Comparison of ENCODE assay signal across 24 cellular contexts in genomic region chr20:56501116-56501515, GRCh38. TPM values are rescaled to one million over a fixed set of nuclear protein-coding genes. Genes with fewer than 3 reads are reported as not detected.
DNase-seq lines count a peak whose midpoint lies in the region; ATAC-seq, FAIRE-seq and TF ChIP-seq lines count a peak whose summit lies in the region.
"Had no signal": no experiment of that assay in that cellular context is flagged by ENCODE, and none has a peak within 500 bp of the region (broad histone marks: within the 10 kb centered on the region; RNA-seq: fewer than 3 reads in every experiment).

No MANE protein-coding gene starts in this region.

- no peak for TF ChIP-seq EP300 in A549 (IDR thresholded peaks at IDR 0.05)

- no peaks in the 10 kb centered on the region for H3K4me1 ChIP-seq in A549
- no peaks in the 10 kb centered on the region for H3K4me1 ChIP-seq in CD4-positive, CD25-positive, alpha-beta regulatory T cell (ENCODE audit: control insufficient read depth, insufficient read depth, low read length, poor library complexity, severe bottlenecking)

- in situ Hi-C loops in G401 (cut with HindIII; ENCODE audit: low sequenced_read_pairs): no loop called here

- peaks cover 22% of the 10 kb centered on the region for H3K36me3 Mint-ChIP-seq in CD4-positive, CD25-positive, alpha-beta regulatory T cell

- no peak overlapping the region for H3K27ac ChIP-seq in A549
- no peak overlapping the region for H3K27ac ChIP-seq in CD4-positive, CD25-positive, alpha-beta regulatory T cell (ENCODE audit: insufficient read depth, low read length, poor library complexity, severe bottlenecking)
- H3K27ac ChIP-seq: BLaER1 treated with 17β-estradiol and CSF1 and Interleukin-3, amounts not matched to agents 10 nM and 100 nM; C4-2B had no signal

- no peak for TF ChIP-seq CTCF in A549 (IDR thresholded peaks at IDR 0.05)

- no peak for TF ChIP-seq POLR2A in A549 (IDR thresholded peaks at IDR 0.05; ENCODE audit: low read length)

- no peak overlapping the region for H3K4me2 ChIP-seq in A549
- H3K4me2 ChIP-seq: BLaER1 treated with 17β-estradiol and CSF1 and Interleukin-3, amounts not matched to agents 10 nM and 100 nM had no signal

- H3K27me3 ChIP-seq in CD4-positive, CD25-positive, alpha-beta regulatory T cell (ENCODE audit: control insufficient read depth, insufficient read depth, low read length): no peaks in the 10 kb centered on the region
- H3K27me3 ChIP-seq: BLaER1 treated with 17β-estradiol and CSF1 and Interleukin-3, amounts not matched to agents 10 nM and 100 nM had no signal

- POLR2A ChIA-PET in A549 (lab: Yijun Ruan, JAX): no interaction called here

- H3K4me1 Mint-ChIP-seq in CD4-positive, CD25-positive, alpha-beta regulatory T cell: peaks cover 5 to 8% (median 6%) of the 10 kb centered on the region in 4 donors
- H3K4me1 Mint-ChIP-seq: B cell had no signal

- H3K9me3 ChIP-seq in A549: no peaks in the 10 kb centered on the region
- peaks cover 0 to 2% of the 10 kb centered on the region in 2 experiments for H3K9me3 ChIP-seq in CD4-positive, CD25-positive, alpha-beta regulatory T cell (ENCODE audit: control insufficient read depth in 2 of 2, low read length in 2 of 2)

- WGBS in A549 (ENCODE audit: missing lambda C conversion rate): 95% methylated on average over 1 of the region's 1 CpG

- peak overlapping the region in 2 of 3 donors; percentile 41 to 65 for H3K27ac Mint-ChIP-seq in CD4-positive, CD25-positive, alpha-beta regulatory T cell
- H3K27ac Mint-ChIP-seq: B cell had no signal

- no peaks in the 10 kb centered on the region for H3K27me3 Mint-ChIP-seq in CD4-positive, CD25-positive, alpha-beta regulatory T cell
- H3K27me3 Mint-ChIP-seq: B cell; CD4-positive, alpha-beta memory T cell; CD8-positive, alpha-beta memory T cell had no signal

- CTCF ChIA-PET in A549 (lab: Yijun Ruan, JAX): no interaction called here

- ATAC-seq in A549 (no peak), GM18858 (IDR thresholded peaks at IDR 0.05; ENCODE audit: unreplicated experiment) (no peak)
- no peak for ATAC-seq in CD4-positive, CD25-positive, alpha-beta regulatory T cell (ENCODE audit: low read depth in 2 of 2)

- no peak overlapping the region for H3K4me3 Mint-ChIP-seq in CD4-positive, CD25-positive, alpha-beta regulatory T cell
- H3K4me3 Mint-ChIP-seq: B cell; CD4-positive, alpha-beta memory T cell; CD8-positive, alpha-beta memory T cell had no signal

- H3K4me3 ChIP-seq in A549: no peak overlapping the region
- H3K4me3 ChIP-seq in CD4-positive, CD25-positive, alpha-beta regulatory T cell (ENCODE audit: low read depth, low read length): no peak overlapping the region
- H3K4me3 ChIP-seq: BLaER1 treated with 17β-estradiol and CSF1 and Interleukin-3, amounts not matched to agents 10 nM and 100 nM had no signal

- peaks cover 24% of the 10 kb centered on the region for H3K36me3 ChIP-seq in CD4-positive, CD25-positive, alpha-beta regulatory T cell (ENCODE audit: control insufficient read depth, insufficient read depth, low read length)

- no peak for FAIRE-seq in A549 (lab: Jason Lieb, UNC)
- FAIRE-seq: A204.1, G401.6, GM12891 had no signal

- H3K9me3 Mint-ChIP-seq in CD4-positive, CD25-positive, alpha-beta regulatory T cell: peaks cover 0 to 2% (median 0%) of the 10 kb centered on the region in 7 donors
- H3K9me3 Mint-ChIP-seq: CD8-positive, alpha-beta memory T cell had no signal

- DNase-seq in A549 (ENCODE audit: low read depth in 1 of 2, low spot score in 1 of 2) (no peak), G401 (ENCODE audit: low spot score) (no peak)
- DNase-seq in CD4-positive, CD25-positive, alpha-beta regulatory T cell: no peak
- DNase-seq: 8988T; AML-193; CD4-positive, alpha-beta memory T cell; CD8-positive, alpha-beta memory T cell; COR-L47; DMS 273 treated with DMSO at 0.1 percent for 48 hours; DMS153; DMS53; DMS79; DND-41; EL; GF-D8 had no signal

- no peak for TF ChIP-seq RAD21 in A549 (conservative IDR thresholded peaks at IDR 0.05 in 1 of 2, IDR thresholded peaks at IDR 0.05 in 1 of 2)

TF ChIP-seq in A549, 52 proteins besides CTCF, POLR2A, EP300 and RAD21:
- TF ChIP-seq HOXA7 (CRISPR knock-in tag; IDR thresholded peaks at IDR 0.05) (no peak), FOXS1 (CRISPR knock-in tag; IDR thresholded peaks at IDR 0.05) (no peak), SMC3 (IDR thresholded peaks at IDR 0.05) (no peak), ZSCAN20 (CRISPR knock-in tag; IDR thresholded peaks at IDR 0.05) (no peak), MAFK (IDR thresholded peaks at IDR 0.05; ENCODE audit: partially characterized antibody) (peak; percentile 40), PHF8 (IDR thresholded peaks at IDR 0.05; ENCODE audit: borderline replicate concordance, low read depth) (no peak), ZNF302 (CRISPR knock-in tag; IDR thresholded peaks at IDR 0.05) (no peak), TP53 (CRISPR knock-in tag; IDR thresholded peaks at IDR 0.05) (no peak)

RNA-seq across cellular contexts. Expression of gene FAM209A, which starts 23.4 kb away (rescaled TPM):
- polyA plus RNA-seq in A549 (2011; rRNA removed) (0.32 and 0.65 TPM in 2 replicates), A549 (2017; fragmentation: RNase III; extraction: RNeasy Plus Mini Kit Qiagen cat#74134 plus additional on column Dnase treatment) (0.12 to 0.22 TPM (median 0.14 TPM) in 3 replicates)
- polyA plus RNA-seq in A549 (2012; cell fraction: cytosol; rRNA removed): 0.19 and 0.27 TPM in 2 replicates
- polyA plus RNA-seq in A549 (2012; cell fraction: nucleus; rRNA removed): 1.9 and 2.4 TPM in 2 replicates
- 0.58 and 1.6 TPM in 2 replicates for polyA minus RNA-seq in A549 (2011; rRNA and poly(A)+ RNA removed)
- 6.1 TPM for total RNA-seq in CD4-positive, CD25-positive, alpha-beta regulatory T cell
- polyA plus RNA-seq in CD4-positive, CD25-positive, alpha-beta regulatory T cell: 1 to 10 TPM in 1 of 4 donors, under 1 TPM in 3; 0.43 to 1.1 (median 0.58) TPM
- total RNA-seq in G401 (2014; rRNA removed; shearing (Covaris generic)): not detected in 2 replicates
- total RNA-seq: Daoy had no signal

RNA-seq across cellular contexts. Expression of gene FAM209B, which starts 31.9 kb away (rescaled TPM):
- polyA plus RNA-seq in A549 (2011; rRNA removed): 0.78 and 0.97 TPM in 2 replicates
- polyA plus RNA-seq in A549 (2012; cell fraction: cytosol; rRNA removed): 0.16 and 0.17 TPM in 2 replicates
- 0.53 and 0.74 TPM in 2 replicates for polyA plus RNA-seq in A549 (2012; cell fraction: nucleus; rRNA removed)
- polyA plus RNA-seq in A549 (2017; fragmentation: RNase III; extraction: RNeasy Plus Mini Kit Qiagen cat#74134 plus additional on column Dnase treatment): 0.20 to 0.70 TPM (median 0.46 TPM) in 3 replicates
- not detected in 2 replicates for polyA minus RNA-seq in A549 (2011; rRNA and poly(A)+ RNA removed)
- total RNA-seq in CD4-positive, CD25-positive, alpha-beta regulatory T cell: 1.3 TPM
- polyA plus RNA-seq in CD4-positive, CD25-positive, alpha-beta regulatory T cell: under 1 TPM in 1 of 4 donors, not detected in 3; 0.96 TPM
- total RNA-seq in G401 (2014; rRNA removed; shearing (Covaris generic)): not detected in 2 replicates
- total RNA-seq: Daoy had no signal
- polyA plus RNA-seq: BJ had no signal

RNA-seq across cellular contexts. Expression of gene RTF2, which starts 32.7 kb away (rescaled TPM):
- polyA plus RNA-seq in A549 (2011; rRNA removed) (86.6 and 102 TPM in 2 replicates), A549 (2017; fragmentation: RNase III; extraction: RNeasy Plus Mini Kit Qiagen cat#74134 plus additional on column Dnase treatment) (111 to 118 TPM (median 115 TPM) in 3 replicates)
- polyA plus RNA-seq in A549 (2012; cell fraction: cytosol; rRNA removed): 58.6 and 63.4 TPM in 2 replicates
- polyA plus RNA-seq in A549 (2012; cell fraction: nucleus; rRNA removed): 52.8 and 61.8 TPM in 2 replicates
- 44.3 and 50.5 TPM in 2 replicates for polyA minus RNA-seq in A549 (2011; rRNA and poly(A)+ RNA removed)
- 74.3 TPM for total RNA-seq in CD4-positive, CD25-positive, alpha-beta regulatory T cell
- polyA plus RNA-seq in CD4-positive, CD25-positive, alpha-beta regulatory T cell: 100 to 1,000 TPM; 110 to 133 (median 123) TPM
- total RNA-seq in G401 (2014; rRNA removed; shearing (Covaris generic)): 69.3 and 82.8 TPM in 2 replicates
